In the genomic region with DNA sequence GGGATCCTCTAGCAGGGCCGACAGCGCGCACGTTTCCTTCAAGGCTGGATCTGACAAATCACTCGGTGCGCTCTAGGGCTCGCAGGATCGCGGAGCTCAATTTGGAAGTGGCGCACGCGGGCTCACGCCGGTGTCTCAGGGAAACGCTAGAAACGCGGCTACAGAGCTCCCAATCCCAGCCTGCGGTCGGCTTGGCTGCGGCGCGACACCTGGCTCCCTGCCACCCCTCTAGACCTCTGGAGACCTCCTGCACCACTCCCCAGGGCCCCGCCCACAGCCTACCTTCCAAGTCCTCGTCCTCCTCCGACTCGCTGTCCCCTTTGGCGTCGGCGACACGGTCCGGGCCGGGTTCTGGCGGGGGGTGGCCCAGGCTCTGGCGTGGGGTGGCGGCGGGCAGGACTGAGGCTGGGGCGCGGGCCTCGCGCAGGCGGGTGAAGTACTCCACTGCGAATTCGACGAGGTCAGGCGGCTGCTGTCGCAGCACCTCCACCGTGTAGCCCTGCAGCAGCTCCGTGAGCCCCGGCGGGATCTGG, we compare ENCODE assay signal across 8 cellular contexts. TPM values are rescaled to one million over a fixed set of nuclear protein-coding genes. Genes with fewer than 3 reads are reported as not detected.
A peak's percentile ranks its signal among the peaks of the same experiment; 100 is the strongest.
DNase-seq lines count a peak whose midpoint lies in the region; ATAC-seq and TF ChIP-seq lines count a peak whose summit lies in the region.

No MANE protein-coding gene starts in this region.

- peak; percentile 28 for ATAC-seq in GM19372 (IDR thresholded peaks at IDR 0.05; ENCODE audit: low read depth, unreplicated experiment)
- ATAC-seq in HG03565 (IDR thresholded peaks at IDR 0.05; ENCODE audit: unreplicated experiment), result peak; percentile 20

- H3K36me3 ChIP-seq in BE2C, result no peaks in the 10 kb centered on the region

- no peaks in the 10 kb centered on the region for H3K9me3 ChIP-seq in BE2C
- no peaks in the 10 kb centered on the region for H3K9me3 ChIP-seq in mononuclear cell (ENCODE audit: low read depth, low read length)

- peak overlapping the region; percentile 85 for H3K27ac Mint-ChIP-seq in activated T-cell treated with anti-CD3 and anti-CD28 coated beads, Interleukin-2, amount 50 U/mL, for 24 hours

- no peaks in the 10 kb centered on the region for H3K9me3 Mint-ChIP-seq in activated T-cell treated with anti-CD3 and anti-CD28 coated beads, Interleukin-2, amount 50 U/mL, for 24 hours

- no peaks in the 10 kb centered on the region for H3K27me3 ChIP-seq in BE2C
- no peaks in the 10 kb centered on the region for H3K27me3 ChIP-seq in mononuclear cell (ENCODE audit: insufficient read depth, low read length)

- no peak for TF ChIP-seq CTCF in BE2C (IDR thresholded peaks at IDR 0.05; ENCODE audit: low read depth, low read length)

- H3K4me3 ChIP-seq in BE2C (ENCODE audit: low read depth, low read length) (peak overlapping the region; percentile 65), mononuclear cell (ENCODE audit: low read length) (peak overlapping the region; percentile 80)

- H3K4me1 ChIP-seq in BE2C (peaks cover 3% of the 10 kb centered on the region; the same call in 1 of the 2 replicates), mononuclear cell (ENCODE audit: insufficient read depth, low read length) (peaks cover 31% of the 10 kb centered on the region)

- DNase-seq in BE2C (peak; percentile 75), NOMO-1 treated with DMSO at 0.1 percent for 48 hours (lab: John Stamatoyannopoulos, UW; ENCODE audit: unreplicated experiment) (peak; percentile 29), erythroblast (lab: John Stamatoyannopoulos, UW) (peak; percentile 78 to 82)
- DNase-seq in activated T-cell treated with anti-CD3 and anti-CD28 coated beads, Interleukin-2, amount 50 U/mL, for 24 hours, result peak; percentile 73
- peak; percentile 41 to 43 for DNase-seq in stimulated activated CD8-positive, alpha-beta memory T cell treated with anti-CD3 and anti-CD28 coated beads, Interleukin-2, amount 100 ng/mL, for 48 hours (ENCODE audit: low read depth in 2 of 2)

- peak overlapping the region; percentile 87 for H3K4me3 Mint-ChIP-seq in activated T-cell treated with anti-CD3 and anti-CD28 coated beads, Interleukin-2, amount 50 U/mL, for 24 hours

- H3K4me1 Mint-ChIP-seq in activated T-cell treated with anti-CD3 and anti-CD28 coated beads, Interleukin-2, amount 50 U/mL, for 24 hours (ENCODE audit: low read depth), result peaks cover 28% of the 10 kb centered on the region

- H3K27me3 Mint-ChIP-seq in activated T-cell treated with anti-CD3 and anti-CD28 coated beads, Interleukin-2, amount 50 U/mL, for 24 hours, result no peaks in the 10 kb centered on the region

- TF ChIP-seq POLR2A in erythroblast (IDR thresholded peaks at IDR 0.05; ENCODE audit: low read length), result no peak

- peaks cover 16% of the 10 kb centered on the region for H3K36me3 Mint-ChIP-seq in activated T-cell treated with anti-CD3 and anti-CD28 coated beads, Interleukin-2, amount 50 U/mL, for 24 hours (ENCODE audit: low read depth)

RNA-seq across cellular contexts. Expression of a gene that starts 0.6 kb away (rescaled TPM):
- 11.5 TPM for polyA plus RNA-seq in BE2C (2012; ENCODE audit: insufficient read depth, insufficient read length, low read depth)
- 26.1 TPM for total RNA-seq in mononuclear cell

RNA-seq across cellular contexts. Expression of a gene that starts 51.6 kb away (rescaled TPM):
- 17.8 TPM for polyA plus RNA-seq in BE2C (2012; ENCODE audit: insufficient read depth, insufficient read length, low read depth)
- 2.2 TPM for total RNA-seq in mononuclear cell

Comparison
In these comparisons a context has a peak if more than half of its experiments do, and no peak if none do; other contexts are left out.
1. Peak in every context shown above with its lines: DNase-seq, ATAC-seq and H3K4me3 ChIP-seq.
2. DNase-seq: peak in every context shown above with its lines; median percentile 80 in erythroblast; 75 in BE2C; 73 in activated T-cell treated with anti-CD3 and anti-CD28 coated beads, Interleukin-2, amount 50 U/mL, for 24 hours; 42 in stimulated activated CD8-positive, alpha-beta memory T cell treated with anti-CD3 and anti-CD28 coated beads, Interleukin-2, amount 100 ng/mL, for 48 hours; 29 in NOMO-1 treated with DMSO at 0.1 percent for 48 hours.